ENCODE assay signal across 8 cellular contexts in the genomic region with DNA sequence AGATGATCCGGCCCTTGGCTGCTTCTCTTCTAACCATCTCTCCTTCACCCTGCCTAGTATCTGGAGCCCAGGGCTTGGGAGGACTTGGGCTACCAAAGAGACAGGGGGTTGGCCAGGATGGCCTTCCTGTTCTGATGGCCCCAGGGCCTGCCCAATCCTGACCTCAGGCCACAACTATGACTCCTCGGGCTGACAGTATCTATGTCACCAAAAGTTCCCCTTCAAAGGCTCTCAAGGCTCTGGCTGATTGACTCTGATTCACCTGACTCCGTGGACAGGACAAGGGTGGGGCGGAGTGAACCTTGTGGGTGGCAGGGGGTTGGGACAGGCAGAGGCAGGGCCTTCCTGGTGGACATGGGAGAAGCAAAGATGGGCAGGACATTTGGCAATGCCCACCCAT. TPM values are rescaled to one million over a fixed set of nuclear protein-coding genes. Genes with fewer than 3 reads are reported as not detected.
DNase-seq lines count a peak whose midpoint lies in the region; ATAC-seq and TF ChIP-seq lines count a peak whose summit lies in the region.

No MANE protein-coding gene starts in this region.

- no peaks in the 10 kb centered on the region for H3K36me3 ChIP-seq in parathyroid adenoma (ENCODE audit: control insufficient read depth, insufficient read depth, low read length)

- peaks cover 45% of the 10 kb centered on the region for H3K4me1 ChIP-seq in parathyroid adenoma

- TF ChIP-seq CTCF in GM13976 (IDR thresholded peaks at IDR 0.05; ENCODE audit: borderline replicate concordance, control extremely low read depth, extremely low read depth, insufficient read depth, missing control alignments) (no peak), parathyroid adenoma (IDR thresholded peaks at IDR 0.05) (no peak)

- no peak overlapping the region for H2AFZ ChIP-seq in parathyroid adenoma

- in situ Hi-C loops in GM13976 (cut with MboI; ENCODE audit: low sequenced_read_pairs, unreplicated experiment) = no loop called here

- no peaks in the 10 kb centered on the region for H3K27me3 ChIP-seq in parathyroid adenoma (ENCODE audit: control insufficient read depth, insufficient read depth, low read length)

- peak overlapping the region; percentile 67 for H3K4me2 ChIP-seq in parathyroid adenoma (ENCODE audit: low read length)

- peaks cover 10 to 26% of the 10 kb centered on the region in 2 donors for H3K36me3 Mint-ChIP-seq in activated naive CD4-positive, alpha-beta T cell treated with anti-CD3 and anti-CD28 coated beads, Interleukin-2, amount 50 U/mL, for 72 hours

- H3K27ac ChIP-seq in parathyroid adenoma = peak overlapping the region; percentile 89

- H3K79me2 ChIP-seq in parathyroid adenoma = peaks cover 70% of the 10 kb centered on the region

- peak overlapping the region; percentile 69 to 86 for H3K27ac Mint-ChIP-seq in activated naive CD4-positive, alpha-beta T cell treated with anti-CD3 and anti-CD28 coated beads, Interleukin-2, amount 50 U/mL, for 72 hours

- H3K4me3 ChIP-seq in parathyroid adenoma (ENCODE audit: low read depth, low read length) = no peak overlapping the region

- H3K9ac ChIP-seq in parathyroid adenoma = no peak overlapping the region

- ATAC-seq in HG02870 (IDR thresholded peaks at IDR 0.05; ENCODE audit: unreplicated experiment) (peak; percentile 49), HG02840 (IDR thresholded peaks at IDR 0.05; ENCODE audit: low FRiP score, unreplicated experiment) (no peak), HG03159 (IDR thresholded peaks at IDR 0.05; ENCODE audit: unreplicated experiment) (no peak)
- peak; percentile 59 to 91 for ATAC-seq in activated naive CD4-positive, alpha-beta T cell treated with anti-CD3 and anti-CD28 coated beads, Interleukin-2, amount 50 U/mL, for 72 hours

- DNase-seq in GM13976 (ENCODE audit: low spot score) (peak; percentile 78), iPS-NIHi7 (ENCODE audit: extremely low spot score) (no peak), activated gamma-delta T cell (lab: John Stamatoyannopoulos, UW) (no peak)
- peak; percentile 47 to 84 for DNase-seq in activated naive CD4-positive, alpha-beta T cell treated with anti-CD3 and anti-CD28 coated beads, Interleukin-2, amount 50 U/mL, for 72 hours (ENCODE audit: low spot score in 2 of 2)

- H3K9me3 ChIP-seq in parathyroid adenoma (ENCODE audit: control insufficient read depth, low read length) = no peaks in the 10 kb centered on the region

- H3K9me3 Mint-ChIP-seq in activated naive CD4-positive, alpha-beta T cell treated with anti-CD3 and anti-CD28 coated beads, Interleukin-2, amount 50 U/mL, for 72 hours = no peaks in the 10 kb centered on the region

RNA-seq across cellular contexts. Expression of gene MEF2D, which starts 12.7 kb away (rescaled TPM):
- 10 to 100 TPM; 31.7 to 62.5 TPM for total RNA-seq in activated naive CD4-positive, alpha-beta T cell treated with anti-CD3 and anti-CD28 coated beads, Interleukin-2, amount 50 U/mL, for 72 hours

Comparison
In these comparisons a context has a peak if more than half of its experiments do, and no peak if none do; other contexts are left out.
1. DNase-seq: peak in GM13976 (single experiment) and activated naive CD4-positive, alpha-beta T cell treated with anti-CD3 and anti-CD28 coated beads, Interleukin-2, amount 50 U/mL, for 72 hours (2 of 2); none in iPS-NIHi7 (single experiment) and activated gamma-delta T cell (single experiment).
2. ATAC-seq: peak in HG02870 (single experiment) and activated naive CD4-positive, alpha-beta T cell treated with anti-CD3 and anti-CD28 coated beads, Interleukin-2, amount 50 U/mL, for 72 hours (2 of 2); none in HG02840 (single experiment) and HG03159 (single experiment).